ENCODE assay signal across 12 cellular contexts in the genomic region with DNA sequence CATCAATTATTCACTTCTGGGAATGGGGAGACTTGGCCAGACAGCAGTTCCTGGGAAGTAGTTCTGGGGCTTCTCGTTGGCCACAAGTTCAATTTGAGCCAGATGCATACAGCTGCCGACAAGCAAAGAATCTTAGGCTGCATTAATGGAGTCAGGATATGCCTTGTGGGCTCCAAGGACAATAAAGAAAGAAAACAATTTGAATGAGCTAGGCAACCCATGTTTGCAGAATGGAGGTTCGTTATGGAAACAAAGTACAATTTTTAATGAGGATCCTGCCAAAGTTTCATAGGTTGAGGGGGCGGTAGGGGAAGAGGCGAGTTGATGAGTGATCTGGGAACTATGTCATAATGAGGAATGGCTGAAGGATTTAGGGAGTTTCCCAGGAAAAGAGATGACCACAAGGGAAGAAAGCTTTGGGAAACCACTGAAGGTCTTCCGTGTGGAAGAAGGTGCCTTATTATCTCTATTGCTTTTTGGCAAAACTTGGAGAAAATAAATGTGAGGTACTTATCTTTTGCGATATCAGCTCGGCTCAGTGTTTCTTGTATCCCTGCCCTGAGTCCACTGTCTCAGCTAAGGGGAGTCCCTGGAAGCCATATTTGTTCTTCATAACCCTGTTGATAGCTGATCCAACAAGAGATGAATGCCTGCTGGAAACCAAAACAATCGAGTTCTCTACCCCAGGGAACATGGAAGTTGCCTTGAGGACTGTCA.
DNase-seq lines count a peak whose midpoint lies in the region; ATAC-seq, FAIRE-seq and TF ChIP-seq lines count a peak whose summit lies in the region.
"Had no signal": no experiment of that assay in that cellular context is flagged by ENCODE, and none has a peak within 500 bp of the region (broad histone marks: within the 10 kb centered on the region; RNA-seq: fewer than 3 reads in every experiment).

No MANE protein-coding gene starts in this region.

- H3K27me3 Mint-ChIP-seq in mesothelial cell of epicardium (ENCODE audit: low read depth) (no peaks in the 10 kb centered on the region), neural progenitor cell (ENCODE audit: insufficient read depth, low read depth) (peaks cover 7% of the 10 kb centered on the region)
- H3K27me3 Mint-ChIP-seq: CD4-positive, alpha-beta T cell had no signal

- H3K9me3 ChIP-seq in A549 (no peaks in the 10 kb centered on the region), IMR-90 (ENCODE audit: control insufficient read depth, insufficient read depth, low read length) (no peaks in the 10 kb centered on the region), neural progenitor cell (ENCODE audit: low read depth) (no peaks in the 10 kb centered on the region)

- H3K27me3 ChIP-seq in IMR-90 (ENCODE audit: control insufficient read depth, insufficient read depth, low read length): no peaks in the 10 kb centered on the region
- H3K27me3 ChIP-seq in neural progenitor cell: no peaks in the 10 kb centered on the region

- H3K4me1 Mint-ChIP-seq in mesothelial cell of epicardium (peaks cover 18% of the 10 kb centered on the region), neural progenitor cell (peaks cover 23% of the 10 kb centered on the region)

- H3K27ac Mint-ChIP-seq in mesothelial cell of epicardium (peak overlapping the region; percentile 89), neural progenitor cell (no peak overlapping the region)
- H3K27ac Mint-ChIP-seq: CD4-positive, alpha-beta T cell had no signal

- intact Hi-C loops in IMR-90 (cut with micrococcal nuclease): loop anchor here (2.0 kb wide), 1 partner anchor 54 kb away; no protein-coding TSS in a partner anchor

- peak overlapping the region; percentile 92 for H3K4ac ChIP-seq in IMR-90 (ENCODE audit: low read depth, low read length)

- H3K9me1 ChIP-seq in IMR-90 (ENCODE audit: insufficient read depth, low read length): peaks cover 15% of the 10 kb centered on the region

- peak overlapping the region; percentile 98 for H3K18ac ChIP-seq in IMR-90 (ENCODE audit: low read depth, low read length)

- H3K4me1 ChIP-seq in A549 (peaks cover 50% of the 10 kb centered on the region), IMR-90 (ENCODE audit: control insufficient read depth, insufficient read depth, low read length) (peaks cover 15% of the 10 kb centered on the region), neural progenitor cell (no peaks in the 10 kb centered on the region)

- H3K56ac ChIP-seq in IMR-90 (ENCODE audit: extremely low read depth, insufficient read depth, low read length): peak overlapping the region; percentile 88

- H3K36me3 ChIP-seq in IMR-90 (ENCODE audit: control insufficient read depth, insufficient read depth, low read length) (no peaks in the 10 kb centered on the region), neural progenitor cell (no peaks in the 10 kb centered on the region)

- no peaks in the 10 kb centered on the region for H3K9me3 Mint-ChIP-seq in mesothelial cell of epicardium
- no peaks in the 10 kb centered on the region for H3K9me3 Mint-ChIP-seq in neural progenitor cell
- H3K9me3 Mint-ChIP-seq: CD4-positive, alpha-beta T cell had no signal

- peak overlapping the region; percentile 95 for H3K14ac ChIP-seq in IMR-90 (replicated peaks; ENCODE audit: low read depth, low read length)

- H3K36me3 Mint-ChIP-seq in mesothelial cell of epicardium (no peaks in the 10 kb centered on the region), neural progenitor cell (no peaks in the 10 kb centered on the region)

- H4K91ac ChIP-seq in IMR-90 (ENCODE audit: insufficient read depth, low read depth, low read length): peak overlapping the region; percentile 90

- WGBS in A549 (ENCODE audit: missing lambda C conversion rate): 4% methylated on average over 9 of the region's 9 CpGs
- 2% methylated on average over 5 of the region's 9 CpGs; no CpG with 5 or more reads in 1 of the 2 experiments for WGBS in IMR-90 (ENCODE audit: extremely low coverage in 2 of 2, insufficient read length in 1 of 2), 2 experiments

- H2AK5ac ChIP-seq in IMR-90 (ENCODE audit: low read depth, low read length): peak overlapping the region; percentile 96

- H4K8ac ChIP-seq in IMR-90 (ENCODE audit: low read depth in 2 of 2, low read length in 2 of 2): peak overlapping the region; percentile 78 to 94

- H4K5ac ChIP-seq in IMR-90 (ENCODE audit: low read depth, low read length): peak overlapping the region; percentile 94

- peak overlapping the region; percentile 91 for H2AK9ac ChIP-seq in IMR-90 (replicated peaks; ENCODE audit: low read depth, low read length, poor library complexity)

- peak; percentile 39 for FAIRE-seq in A549 (lab: Jason Lieb, UNC)
- FAIRE-seq: frontal cortex had no signal

- POLR2A ChIA-PET in A549 (lab: Yijun Ruan, JAX): interaction anchor here (0.6 to 3.1 kb wide), 10 partner anchors 12 to 180 kb away, joined by 3 to 27 read pairs (median 4); no protein-coding TSS in a partner anchor
- POLR2A ChIA-PET in IMR-90 (lab: Charles Lee; ENCODE audit: unreplicated experiment): interaction anchor here (0.7 kb wide), 1 partner anchor 151 kb away, joined by 4 read pairs; no protein-coding TSS in a partner anchor

- H3K27ac ChIP-seq in A549 (peak overlapping the region; percentile 92), IMR-90 (ENCODE audit: insufficient read depth, low read length) (peak overlapping the region; percentile 72), neural progenitor cell (no peak overlapping the region)

- H3K9ac ChIP-seq in IMR-90 (ENCODE audit: low read depth, low read length) (no peak overlapping the region), neural progenitor cell (no peak overlapping the region)

- peak overlapping the region; percentile 95 for H2BK5ac ChIP-seq in IMR-90 (ENCODE audit: low read depth, low read length, poor library complexity, severe bottlenecking)

- dilution Hi-C loops in IMR-90 (cut with HindIII; ENCODE audit: low sequenced_read_pairs, unreplicated experiment): no loop called here

- H3K4me3 ChIP-seq in A549 (no peak overlapping the region), IMR-90 (ENCODE audit: insufficient read depth, low read depth, low read length) (no peak overlapping the region), cardiac fibroblast (replicated peaks in 1 of 2; ENCODE audit: low read depth in 2 of 2, low read length in 2 of 2) (no peak overlapping the region), neural progenitor cell (no peak overlapping the region)

- in situ Hi-C loops in IMR-90 (cut with MboI; ENCODE audit: low sequenced_read_pairs): no loop called here

- H3K4me2 ChIP-seq in A549 (peak overlapping the region; percentile 77), IMR-90 (ENCODE audit: low read depth, low read length) (peak overlapping the region; percentile 70), neural progenitor cell (no peak overlapping the region)

- TF ChIP-seq RAD21 in A549 (conservative IDR thresholded peaks at IDR 0.05 in 1 of 2, IDR thresholded peaks at IDR 0.05 in 1 of 2) (peak in 1 of 2 experiments; percentile 13; a peak in 1 of 5 replicates), IMR-90 (IDR thresholded peaks at IDR 0.05; ENCODE audit: low read length) (no peak)

- H3K4me3 Mint-ChIP-seq in mesothelial cell of epicardium (no peak overlapping the region), neural progenitor cell (no peak overlapping the region)
- H3K4me3 Mint-ChIP-seq: CD4-positive, alpha-beta T cell had no signal

- H4K20me1 ChIP-seq in IMR-90 (ENCODE audit: insufficient read depth, low read length) (no peaks in the 10 kb centered on the region), neural progenitor cell (ENCODE audit: low read depth) (no peaks in the 10 kb centered on the region)

- H2BK20ac ChIP-seq in IMR-90 (ENCODE audit: low read depth, low read length): peak overlapping the region; percentile 97

- H2BK15ac ChIP-seq in IMR-90 (ENCODE audit: low read depth, low read length): peak overlapping the region; percentile 93

- no TSS peak for BruUV-seq in IMR-90 (replicated peaks; lab: Mats Ljungman, UMichigan)

- TF ChIP-seq POLR2A in A549 (IDR thresholded peaks at IDR 0.05; ENCODE audit: low read length) (no peak), IMR-90 (IDR thresholded peaks at IDR 0.05; ENCODE audit: low read depth, low read length) (no peak)

- CTCF ChIA-PET in A549 (lab: Yijun Ruan, JAX): interaction anchor here (0.8 to 5.7 kb wide), 8 partner anchors 12 to 152 kb away, joined by 3 to 31 read pairs (median 4); no protein-coding TSS in a partner anchor
- CTCF ChIA-PET in IMR-90 (lab: Yijun Ruan, JAX): interaction anchor here (0.8 to 1.2 kb wide), 2 partner anchors 10 to 163 kb away, joined by 3 read pairs; no protein-coding TSS in a partner anchor

- peak overlapping the region; percentile 99 for H2BK120ac ChIP-seq in IMR-90 (ENCODE audit: low read depth, low read length)

- DNase-seq in A549 (ENCODE audit: low read depth in 1 of 2, low spot score in 1 of 2): peak; percentile 87
- DNase-seq in IMR-90: peak; percentile 95
- DNase-seq in cardiac fibroblast (ENCODE audit: low read depth in 2 of 2): peak; percentile 87 to 96
- no peak for DNase-seq in mesothelial cell of epicardium (ENCODE audit: low spot score in 2 of 2, unreplicated experiment in 2 of 2)
- DNase-seq in neural progenitor cell (ENCODE audit: low spot score): no peak
- no peak for DNase-seq in effector CD4-positive, alpha-beta T cell
- DNase-seq: activated T-cell treated with anti-CD3 and anti-CD28 coated beads, Interleukin-2, amount 50 U/mL, for 1 hour; CD4-positive, alpha-beta T cell; stimulated activated CD4-positive, alpha-beta T cell treated with anti-CD3 and anti-CD28 coated beads, Interleukin-12 subunit alpha, Interleukin-12 subunit beta, amount 100 ng/mL, for 4 hours had no signal

- TF ChIP-seq CTCF in A549 (IDR thresholded peaks at IDR 0.05) (no peak), IMR-90 (conservative IDR thresholded peaks at IDR 0.05; ENCODE audit: low read depth, low read length) (no peak), cardiac fibroblast (IDR thresholded peaks at IDR 0.05; ENCODE audit: low read depth, low read length) (no peak), mesothelial cell of epicardium (IDR thresholded peaks at IDR 0.05; ENCODE audit: unreplicated experiment) (no peak), neural progenitor cell (IDR thresholded peaks at IDR 0.05) (no peak)

- peak in 1 of 2 experiments; percentile 36; a peak in 1 of 5 replicates for TF ChIP-seq EP300 in A549 (IDR thresholded peaks at IDR 0.05)

- ATAC-seq in A549: peak; percentile 68 to 78
- ATAC-seq in IMR-90 (ENCODE audit: low read depth): peak; percentile 35
- ATAC-seq in HG03469 (IDR thresholded peaks at IDR 0.05; ENCODE audit: unreplicated experiment): no peak
- no peak for ATAC-seq in HG02763 (IDR thresholded peaks at IDR 0.05; ENCODE audit: unreplicated experiment)

- no peaks in the 10 kb centered on the region for H3F3A ChIP-seq in neural progenitor cell (ENCODE audit: low read depth)

- H3K23ac ChIP-seq in IMR-90 (ENCODE audit: low read depth, low read length): peak overlapping the region; percentile 93

- H3K79me1 ChIP-seq in IMR-90 (ENCODE audit: low read depth in 1 of 2, low read length in 2 of 2): peaks cover 0 to 14% of the 10 kb centered on the region in 2 experiments; a peak in 1 of 4 replicates

- H2AFZ ChIP-seq in IMR-90 (replicated peaks; ENCODE audit: low read length, poor library complexity): peak overlapping the region; percentile 38
- no peak overlapping the region for H2AFZ ChIP-seq in neural progenitor cell (replicated peaks)

- H3K79me2 ChIP-seq in neural progenitor cell (ENCODE audit: low read depth): no peaks in the 10 kb centered on the region

TF ChIP-seq in A549, 52 proteins besides CTCF, POLR2A, EP300 and RAD21 (continues in another document):
- TF ChIP-seq ZC3H11A (IDR thresholded peaks at IDR 0.05): no peak

Comparison
In these comparisons a context has a peak if more than half of its experiments do, and no peak if none do; other contexts are left out.
1. ATAC-seq: peak in A549 (2 of 2) and IMR-90 (single experiment); none in HG03469 (single experiment) and HG02763 (single experiment).
2. DNase-seq: peak in A549 (2 of 2), IMR-90 (single experiment) and cardiac fibroblast (2 of 2); none in mesothelial cell of epicardium (0 of 2), neural progenitor cell (single experiment) and effector CD4-positive, alpha-beta T cell (single experiment).